In the genomic region with DNA sequence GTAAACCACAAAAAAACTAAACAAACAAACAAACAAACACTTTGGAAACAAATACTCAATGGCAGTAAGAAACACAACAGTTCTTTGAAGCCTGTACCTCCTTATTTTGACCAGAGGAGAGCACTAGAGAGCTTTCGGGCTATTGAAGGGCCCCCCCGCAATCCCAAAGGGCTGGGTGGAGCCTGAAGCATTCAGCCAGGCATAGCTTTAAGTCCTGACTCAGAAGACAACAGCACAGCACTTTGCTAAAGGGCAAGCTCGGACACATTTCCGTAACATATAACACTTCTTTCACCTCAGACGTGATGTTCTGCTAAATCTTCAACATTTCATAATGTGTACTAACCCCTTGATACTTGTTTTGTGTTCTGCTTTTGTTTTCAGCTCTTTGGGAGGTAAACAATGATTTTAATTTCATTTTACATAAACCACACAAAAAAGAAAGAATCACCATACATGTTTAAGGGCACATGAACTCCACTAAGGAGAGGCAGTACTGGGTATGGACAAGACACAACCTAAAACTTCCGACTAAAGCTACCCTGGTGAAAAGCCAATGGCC, we compare ENCODE assay signal across 9 cellular contexts. TPM values are rescaled to one million over a fixed set of nuclear protein-coding genes. Genes with fewer than 3 reads are reported as not detected.
A peak's percentile ranks its signal among the peaks of the same experiment; 100 is the strongest.
DNase-seq lines count a peak whose midpoint lies in the region; ATAC-seq, FAIRE-seq and TF ChIP-seq lines count a peak whose summit lies in the region.
"Had no signal": no experiment of that assay in that cellular context is flagged by ENCODE, and none has a peak within 500 bp of the region (broad histone marks: within the 10 kb centered on the region; RNA-seq: fewer than 3 reads in every experiment).

No MANE protein-coding gene starts in this region.

- dilution Hi-C loops in keratinocyte (cut with MboI; ENCODE audit: extremely low pct_ligation_motif_present, low sequenced_read_pairs) = no loop called here

- POLR2A ChIA-PET in GM10248 (lab: Yijun Ruan, JAX) (interaction anchor here (0.6 kb wide), 1 partner anchor 342 kb away, joined by 5 read pairs; no protein-coding TSS in a partner anchor), Panc1 (lab: Charles Lee) (interaction anchor here (0.6 kb wide), 2 partner anchors 85 to 142 kb away, joined by 3 to 6 read pairs; no protein-coding TSS in a partner anchor)

- H3K36me3 ChIP-seq in Panc1 (ENCODE audit: control insufficient read depth, insufficient read depth, low read length) = no peaks in the 10 kb centered on the region
- H3K36me3 ChIP-seq in keratinocyte (ENCODE audit: control insufficient read depth in 2 of 2, extremely low read depth in 1 of 2, insufficient read depth in 2 of 2, low read length in 2 of 2) = no peaks in the 10 kb centered on the region
- H3K36me3 ChIP-seq in smooth muscle cell (ENCODE audit: low read depth) = no peaks in the 10 kb centered on the region

- BruUV-seq in Panc1 (replicated peaks; lab: Mats Ljungman, UMichigan) = no TSS peak

- H3K9me3 ChIP-seq in Panc1 (ENCODE audit: control insufficient read depth, insufficient read depth, low read depth, low read length) (no peaks in the 10 kb centered on the region), keratinocyte (ENCODE audit: control insufficient read depth, low read depth, low read length) (no peaks in the 10 kb centered on the region), smooth muscle cell (replicated peaks; ENCODE audit: low read depth) (no peaks in the 10 kb centered on the region)

- H3K27me3 ChIP-seq in Panc1 (ENCODE audit: control insufficient read depth, insufficient read depth, low read length) = no peaks in the 10 kb centered on the region; the same call in none of the 2 replicates
- no peaks in the 10 kb centered on the region for H3K27me3 ChIP-seq in keratinocyte (ENCODE audit: control insufficient read depth, extremely low read depth, insufficient read depth, low read length)
- no peaks in the 10 kb centered on the region for H3K27me3 ChIP-seq in smooth muscle cell (ENCODE audit: low read depth)

- DNase-seq in GM10248 (ENCODE audit: extremely low spot score) = peak; percentile 84
- DNase-seq in HCEC 1CT = peak; percentile 90
- peak; percentile 62 for DNase-seq in LNCaP clone FGC (ENCODE audit: low read depth)
- DNase-seq in Panc1 (ENCODE audit: low read depth, low spot score) = peak; percentile 68
- peak; percentile 89 for DNase-seq in cerebellar cortex (ENCODE audit: low spot score)
- DNase-seq in keratinocyte (ENCODE audit: low read depth, low spot score) = peak; percentile 70
- peak; percentile 11 for DNase-seq in smooth muscle cell (lab: John Stamatoyannopoulos, UW; ENCODE audit: unreplicated experiment)

- H3K9me1 ChIP-seq in keratinocyte (ENCODE audit: control insufficient read depth, extremely low read depth, insufficient read depth, low read length) = no peaks in the 10 kb centered on the region

- peak overlapping the region; percentile 9; the same call in 1 of the 2 replicates for H3K4me3 ChIP-seq in LNCaP clone FGC (ENCODE audit: low read depth, low read length)
- H3K4me3 ChIP-seq in Panc1 (ENCODE audit: low read depth in 2 of 2, low read length in 2 of 2) = peak overlapping the region; percentile 10 to 29; a peak in 3 of 4 replicates
- peak overlapping the region in 1 of 3 experiments; percentile 0 for H3K4me3 ChIP-seq in keratinocyte (ENCODE audit: control insufficient read depth in 2 of 3, extremely low read depth in 1 of 3, insufficient read depth in 2 of 3, low read depth in 1 of 3, low read length in 3 of 3)
- peak overlapping the region; percentile 39 for H3K4me3 ChIP-seq in smooth muscle cell

- H3K27ac ChIP-seq in 22Rv1 (peak overlapping the region; percentile 3; the same call in 1 of the 2 replicates), Panc1 (ENCODE audit: low read length) (peak overlapping the region; percentile 68; the same call in 1 of the 2 replicates), keratinocyte (ENCODE audit: control insufficient read depth, insufficient read depth, low read length) (peak overlapping the region; percentile 74), smooth muscle cell (ENCODE audit: low read depth) (peak overlapping the region; percentile 83)

- peaks cover 5% of the 10 kb centered on the region for H3K4me1 ChIP-seq in Panc1 (ENCODE audit: control insufficient read depth, insufficient read depth, low read length)
- H3K4me1 ChIP-seq in keratinocyte (ENCODE audit: control insufficient read depth, extremely low read depth, insufficient read depth, low read length) = peaks cover 8% of the 10 kb centered on the region
- peaks cover 12% of the 10 kb centered on the region for H3K4me1 ChIP-seq in smooth muscle cell (ENCODE audit: low read depth)

- H3K9ac ChIP-seq in keratinocyte (ENCODE audit: control insufficient read depth, extremely low read depth, insufficient read depth, low read length) (peak overlapping the region; percentile 33), smooth muscle cell (ENCODE audit: low read depth) (peak overlapping the region; percentile 61)

- peak; percentile 98 for ATAC-seq in Panc1

- H4K20me1 ChIP-seq in keratinocyte (ENCODE audit: control insufficient read depth, extremely low read depth, insufficient read depth, low read length) (no peaks in the 10 kb centered on the region), smooth muscle cell (ENCODE audit: low read depth) (no peaks in the 10 kb centered on the region)

- CTCF ChIA-PET in GM10248 (lab: Yijun Ruan, JAX) (interaction anchor here (0.5 to 4.6 kb wide), 54 partner anchors 8 to 368 kb away, joined by 3 to 105 read pairs (median 4); a partner anchor contains a TSS), Panc1 (lab: Charles Lee) (interaction anchor here (0.6 to 1.2 kb wide), 5 partner anchors 57 to 272 kb away, joined by 3 to 5 read pairs (median 5); no protein-coding TSS in a partner anchor)

- TF ChIP-seq CTCF in 22Rv1 (IDR thresholded peaks at IDR 0.05) (peak; percentile 98), GM10248 (IDR thresholded peaks at IDR 0.05; ENCODE audit: control extremely low read depth, extremely low read depth, low read depth, missing control alignments) (peak; percentile 83), LNCaP clone FGC (IDR thresholded peaks at IDR 0.05; ENCODE audit: control insufficient read depth, extremely low read depth, insufficient read depth) (peak; percentile 81), Panc1 (IDR thresholded peaks at IDR 0.05) (peak; percentile 96), keratinocyte (optimal IDR thresholded peaks at IDR 0.05 in 1 of 3, IDR thresholded peaks at IDR 0.05 in 1 of 3, conservative IDR thresholded peaks at IDR 0.05 in 1 of 3; ENCODE audit: extremely low read depth in 1 of 3, insufficient read depth in 2 of 3, low read length in 3 of 3) (peak; percentile 69 to 91 (median 85)), smooth muscle cell (IDR thresholded peaks at IDR 0.05; ENCODE audit: borderline replicate concordance, insufficient read depth, poor library complexity, severe bottlenecking) (peak; percentile 95)

- no peaks in the 10 kb centered on the region for H3F3A ChIP-seq in smooth muscle cell (ENCODE audit: low read depth)

- H3K79me2 ChIP-seq in keratinocyte (ENCODE audit: control insufficient read depth, insufficient read depth, low read length) = no peaks in the 10 kb centered on the region
- H3K79me2 ChIP-seq in smooth muscle cell (ENCODE audit: low read depth) = no peaks in the 10 kb centered on the region

- WGBS in smooth muscle cell (ENCODE audit: low lambda C conversion rate) = 11% methylated on average over 6 of the region's 6 CpGs

- peak overlapping the region; percentile 46 for H2AFZ ChIP-seq in keratinocyte (ENCODE audit: control insufficient read depth, low read length)
- H2AFZ ChIP-seq in smooth muscle cell (ENCODE audit: low read depth) = peak overlapping the region; percentile 72

- FAIRE-seq in keratinocyte (lab: Jason Lieb, UNC) = peak; percentile 91

- intact Hi-C loops in Panc1 (cut with micrococcal nuclease; ENCODE audit: unreplicated experiment) = loop anchor here (1.0 to 10.0 kb wide), 4 partner anchors 62 to 320 kb away; no protein-coding TSS in a partner anchor

- in situ Hi-C loops in Panc1 (cut with HindIII; ENCODE audit: low pct_unique_long_range_greater_than_20kb, low sequenced_read_pairs) = no loop called here

- peak overlapping the region; percentile 53 for H3K4me2 ChIP-seq in keratinocyte (ENCODE audit: control insufficient read depth, extremely low read depth, insufficient read depth, low read depth, low read length)
- H3K4me2 ChIP-seq in smooth muscle cell = peak overlapping the region; percentile 76

RNA-seq across cellular contexts. Expression of a gene that starts 9.7 kb away (rescaled TPM):
- not detected for total RNA-seq in Panc1 (2021; ENCODE audit: unreplicated experiment)
- not detected for polyA plus RNA-seq in Panc1 (2012; ENCODE audit: insufficient read length)
- polyA plus RNA-seq in keratinocyte = not detected in 3 replicates
- polyA plus RNA-seq in keratinocyte (2011; ENCODE audit: low read depth) = not detected
- polyA plus RNA-seq in keratinocyte (2011; cell fraction: cytosol; rRNA removed) = not detected in 2 replicates
- polyA plus RNA-seq in keratinocyte (2011; cell fraction: nucleus; rRNA removed) = not detected in 2 replicates
- polyA plus RNA-seq in keratinocyte (2012; ENCODE audit: low replicate concordance) = not detected in 2 replicates
- not detected in 3 replicates for polyA minus RNA-seq in keratinocyte
- not detected for polyA minus RNA-seq in keratinocyte (2011; cell fraction: cytosol; rRNA and poly(A)+ RNA removed)
- not detected in 2 replicates for polyA minus RNA-seq in keratinocyte (2011; cell fraction: nucleus; rRNA and poly(A)+ RNA removed)
- total RNA-seq in smooth muscle cell = not detected in 2 replicates
- not detected in 2 replicates for polyA plus RNA-seq in smooth muscle cell
- polyA plus RNA-seq: IgD-negative memory B cell had no signal

Comparison
In these comparisons a context has a peak if more than half of its experiments do, and no peak if none do; other contexts are left out.
1. H3K27ac ChIP-seq: peak in every context shown above with its lines; median percentile 83 in smooth muscle cell; 74 in keratinocyte; 68 in Panc1; 3 in 22Rv1.
2. DNase-seq: peak in every context shown above with its lines; median percentile 90 in HCEC 1CT; 89 in cerebellar cortex; 84 in GM10248; 70 in keratinocyte; 68 in Panc1; 62 in LNCaP clone FGC; 11 in smooth muscle cell.